Comparison of ENCODE assay signal across 8 cellular contexts in genomic region chr10:26725837-26726727, GRCh38. TPM values are rescaled to one million over a fixed set of nuclear protein-coding genes. Genes with fewer than 3 reads are reported as not detected.
A peak's percentile ranks its signal among the peaks of the same experiment; 100 is the strongest.
DNase-seq lines count a peak whose midpoint lies in the region; ATAC-seq and TF ChIP-seq lines count a peak whose summit lies in the region.

No MANE protein-coding gene starts in this region.

- H3K27ac ChIP-seq in left ventricle myocardium inferior (replicated peaks), result no peak overlapping the region

- H3K4me3 ChIP-seq in left ventricle myocardium inferior, result no peak overlapping the region

- intact Hi-C loops in left ventricle myocardium inferior (cut with micrococcal nuclease), result loop anchor here (5.0 kb wide), 1 partner anchor 156 kb away; no protein-coding TSS in a partner anchor

- H3K36me3 ChIP-seq in left ventricle myocardium inferior, result peaks cover 48% of the 10 kb centered on the region

- H3K27me3 ChIP-seq in left ventricle myocardium inferior (ENCODE audit: low read depth), result no peaks in the 10 kb centered on the region

- DNase-seq in NCI-H2107 treated with DMSO at 0.1 percent for 48 hours (lab: John Stamatoyannopoulos, UW; ENCODE audit: unreplicated experiment) (peak; percentile 7), NCI-H2107 (lab: John Stamatoyannopoulos, UW) (no peak), RPMI8226 (peak; percentile 61), amniotic epithelial cell (ENCODE audit: low read depth) (peak; percentile 60), left ventricle myocardium inferior (peak; percentile 51), renal cortical epithelial cell (ENCODE audit: low read depth) (peak; percentile 41)

- H3K9me3 ChIP-seq in left ventricle myocardium inferior (replicated peaks), result no peaks in the 10 kb centered on the region

- no peaks in the 10 kb centered on the region for H3K4me1 ChIP-seq in left ventricle myocardium inferior

- peak; percentile 69 for ATAC-seq in HG03439 (IDR thresholded peaks at IDR 0.05; ENCODE audit: unreplicated experiment)
- ATAC-seq in HG03342 (IDR thresholded peaks at IDR 0.05; ENCODE audit: unreplicated experiment), result no peak

- peak; percentile 82 for TF ChIP-seq CTCF in left ventricle myocardium inferior (IDR thresholded peaks at IDR 0.05; ENCODE audit: borderline replicate concordance)

RNA-seq across cellular contexts. Expression of gene PDSS1, which starts 28.6 kb away (rescaled TPM):
- total RNA-seq in left ventricle myocardium inferior (4.2 TPM), renal cortical epithelial cell (6.9 and 8.0 TPM in 2 replicates)
